20 cellular contexts compared by ENCODE assay signal in genomic region chr15:55237219-55238130, GRCh38. TPM values are rescaled to one million over a fixed set of nuclear protein-coding genes. Genes with fewer than 3 reads are reported as not detected.
DNase-seq lines count a peak whose midpoint lies in the region; TF ChIP-seq lines count a peak whose summit lies in the region.
"Had no signal": no experiment of that assay in that cellular context is flagged by ENCODE, and none has a peak within 500 bp of the region (broad histone marks: within the 10 kb centered on the region; RNA-seq: fewer than 3 reads in every experiment).

No MANE protein-coding gene starts in this region.

- intact Hi-C loops in activated CD4-positive, alpha-beta memory T cell treated with anti-CD3 and anti-CD28 coated beads for 36 hours (cut with micrococcal nuclease) = loop anchor here (1.0 to 2.0 kb wide), 4 partner anchors 16 to 43 kb away; partner anchors contain the start of gene RSL24D1
- intact Hi-C loops in MCF 10A (cut with micrococcal nuclease) = no loop called here

- peak overlapping the region; percentile 47 for H3K4me3 Mint-ChIP-seq in activated CD4-positive, alpha-beta memory T cell treated with anti-CD3 and anti-CD28 coated beads for 36 hours
- H3K4me3 Mint-ChIP-seq in MCF 10A (ENCODE audit: unreplicated experiment) (no peak overlapping the region), osteocyte (ENCODE audit: unreplicated experiment) (no peak overlapping the region)
- H3K4me3 Mint-ChIP-seq: CD4-positive, alpha-beta memory T cell; endodermal cell; stimulated activated memory B cell treated with anti-CD40 and anti-IgM and Interleukin-4, amounts not matched to agents 10 μg/mL and 1 μg/mL and 100 μg/mL, for 72 hours had no signal

- no peak for TF ChIP-seq CTCF in fibroblast of the aortic adventitia (IDR thresholded peaks at IDR 0.05; ENCODE audit: insufficient read depth, low read length)
- TF ChIP-seq CTCF in MCF 10A (IDR thresholded peaks at IDR 0.05; ENCODE audit: unreplicated experiment) = no peak
- no peak for TF ChIP-seq CTCF in osteocyte (IDR thresholded peaks at IDR 0.05)

- H3K4me1 Mint-ChIP-seq in activated CD4-positive, alpha-beta memory T cell treated with anti-CD3 and anti-CD28 coated beads for 36 hours (ENCODE audit: low read depth) = peaks cover 70% of the 10 kb centered on the region
- no peaks in the 10 kb centered on the region for H3K4me1 Mint-ChIP-seq in MCF 10A (ENCODE audit: insufficient read depth, unreplicated experiment)
- peaks cover 4% of the 10 kb centered on the region for H3K4me1 Mint-ChIP-seq in osteocyte (ENCODE audit: unreplicated experiment)
- H3K4me1 Mint-ChIP-seq: stimulated activated memory B cell treated with anti-CD40 and anti-IgM and Interleukin-4, amounts not matched to agents 10 μg/mL and 1 μg/mL and 100 μg/mL, for 72 hours had no signal

- peaks cover 48% of the 10 kb centered on the region for H3K36me3 Mint-ChIP-seq in activated CD4-positive, alpha-beta memory T cell treated with anti-CD3 and anti-CD28 coated beads for 36 hours
- no peaks in the 10 kb centered on the region for H3K36me3 Mint-ChIP-seq in MCF 10A (ENCODE audit: insufficient read depth, unreplicated experiment)
- H3K36me3 Mint-ChIP-seq in osteocyte (ENCODE audit: unreplicated experiment) = peaks cover 2% of the 10 kb centered on the region

- POLR2A ChIA-PET in activated CD4-positive, alpha-beta memory T cell treated with anti-CD3 and anti-CD28 coated beads for 36 hours (lab: Charles Lee) = interaction anchor here (0.7 to 3.2 kb wide), 13 partner anchors 9 to 50 kb away, joined by 3 to 33 read pairs (median 9); partner anchors contain the start of gene RSL24D1
- POLR2A ChIA-PET in MCF 10A (lab: Yijun Ruan, JAX) = interaction anchor here (0.9 to 1.4 kb wide), 3 partner anchors 13 to 16 kb away, joined by 3 to 7 read pairs (median 3); no protein-coding TSS in a partner anchor

- H3K9me3 Mint-ChIP-seq in activated CD4-positive, alpha-beta memory T cell treated with anti-CD3 and anti-CD28 coated beads for 36 hours = no peaks in the 10 kb centered on the region
- H3K9me3 Mint-ChIP-seq in MCF 10A (ENCODE audit: unreplicated experiment) (no peaks in the 10 kb centered on the region), osteocyte (ENCODE audit: unreplicated experiment) (no peaks in the 10 kb centered on the region)
- H3K9me3 Mint-ChIP-seq: CD4-positive, alpha-beta memory T cell; endodermal cell; stimulated activated memory B cell treated with anti-CD40 and anti-IgM and Interleukin-4, amounts not matched to agents 10 μg/mL and 1 μg/mL and 100 μg/mL, for 72 hours had no signal

- DNase-seq in stimulated activated CD4-positive, alpha-beta T cell treated with anti-CD3 and anti-CD28 coated beads, Interleukin-4, amount 100 ng/mL, for 24 hours = peak; percentile 33
- no peak for DNase-seq in stimulated activated CD4-positive, alpha-beta T cell treated with anti-CD3 and anti-CD28 coated beads, Interleukin-2, amount 100 ng/mL, for 24 hours
- DNase-seq in activated CD4-positive, alpha-beta memory T cell treated with anti-CD3 and anti-CD28 coated beads for 36 hours = no peak
- DNase-seq in fibroblast of the aortic adventitia (ENCODE audit: low read depth) (peak; percentile 12), MCF 10A (ENCODE audit: unreplicated experiment) (no peak), SIG-M5 treated with dmso at 0.1 percent for 504 hours (lab: John Stamatoyannopoulos, UW; ENCODE audit: unreplicated experiment) (no peak), osteocyte (ENCODE audit: extremely low spot score, unreplicated experiment) (no peak)
- DNase-seq: activated CD4-positive, CD25-positive, alpha-beta regulatory T cell; brain microvascular endothelial cell; CD4-positive, alpha-beta memory T cell; colonic mucosa; DMS153; endodermal cell; GDM1; NCI-H1092 treated with DMSO at 0.1 percent for 48 hours; NCI-H2081; Peyer's patch; sigmoid colon had no signal

- H3K27ac Mint-ChIP-seq in activated CD4-positive, alpha-beta memory T cell treated with anti-CD3 and anti-CD28 coated beads for 36 hours = peak overlapping the region; percentile 94
- H3K27ac Mint-ChIP-seq in MCF 10A (ENCODE audit: low read depth, unreplicated experiment) (no peak overlapping the region), osteocyte (ENCODE audit: unreplicated experiment) (no peak overlapping the region)
- H3K27ac Mint-ChIP-seq: endodermal cell; stimulated activated memory B cell treated with anti-CD40 and anti-IgM and Interleukin-4, amounts not matched to agents 10 μg/mL and 1 μg/mL and 100 μg/mL, for 72 hours had no signal

- BruUV-seq in MCF 10A (replicated peaks; lab: Mats Ljungman, UMichigan) = no TSS peak

- H3K27me3 Mint-ChIP-seq in activated CD4-positive, alpha-beta memory T cell treated with anti-CD3 and anti-CD28 coated beads for 36 hours = no peaks in the 10 kb centered on the region
- H3K27me3 Mint-ChIP-seq in MCF 10A (ENCODE audit: insufficient read depth, unreplicated experiment) (no peaks in the 10 kb centered on the region), osteocyte (ENCODE audit: unreplicated experiment) (no peaks in the 10 kb centered on the region)
- H3K27me3 Mint-ChIP-seq: CD4-positive, alpha-beta memory T cell; stimulated activated memory B cell treated with anti-CD40 and anti-IgM and Interleukin-4, amounts not matched to agents 10 μg/mL and 1 μg/mL and 100 μg/mL, for 72 hours had no signal

- CTCF ChIA-PET in activated CD4-positive, alpha-beta memory T cell treated with anti-CD3 and anti-CD28 coated beads for 36 hours (lab: Charles Lee) = interaction anchor here (0.6 to 5.0 kb wide), 6 partner anchors 13 to 198 kb away, joined by 3 to 17 read pairs (median 4); no protein-coding TSS in a partner anchor
- CTCF ChIA-PET in MCF 10A (lab: Yijun Ruan, JAX) = interaction anchor here (0.9 to 1.6 kb wide), 4 partner anchors 9 to 53 kb away, joined by 3 to 4 read pairs (median 4); no protein-coding TSS in a partner anchor

- H3K4me3 ChIP-seq in fibroblast of the aortic adventitia (ENCODE audit: low read depth, low read length) = no peak overlapping the region
- H3K4me3 ChIP-seq: colonic mucosa, sigmoid colon, tibial nerve had no signal

RNA-seq across cellular contexts. Expression of gene RSL24D1, which starts 40.7 kb away (rescaled TPM):
- 100 to 1,000 TPM; 157 to 163 TPM for total RNA-seq in activated CD4-positive, alpha-beta memory T cell treated with anti-CD3 and anti-CD28 coated beads for 36 hours
- total RNA-seq in fibroblast of the aortic adventitia (ENCODE audit: low replicate concordance) (131 and 149 TPM in 2 replicates), MCF 10A (2022) (162 and 167 TPM in 2 replicates), osteocyte (71.8 and 76.2 TPM in 2 replicates)

RNA-seq across cellular contexts. Expression of gene RAB27A, which starts 52.1 kb away (rescaled TPM):
- 100 to 1,000 TPM; 216 to 217 TPM for total RNA-seq in activated CD4-positive, alpha-beta memory T cell treated with anti-CD3 and anti-CD28 coated beads for 36 hours
- 9.9 and 27.7 TPM in 2 replicates for total RNA-seq in fibroblast of the aortic adventitia (ENCODE audit: low replicate concordance)
- 36.0 and 43.6 TPM in 2 replicates for total RNA-seq in MCF 10A (2022)
- total RNA-seq in osteocyte = 12.4 and 14.6 TPM in 2 replicates

Comparison
In these comparisons a context has a peak if more than half of its experiments do, and no peak if none do; other contexts are left out.
1. DNase-seq: peak in stimulated activated CD4-positive, alpha-beta T cell treated with anti-CD3 and anti-CD28 coated beads, Interleukin-4, amount 100 ng/mL, for 24 hours (single experiment) and fibroblast of the aortic adventitia (single experiment); none in stimulated activated CD4-positive, alpha-beta T cell treated with anti-CD3 and anti-CD28 coated beads, Interleukin-2, amount 100 ng/mL, for 24 hours (0 of 2), activated CD4-positive, alpha-beta memory T cell treated with anti-CD3 and anti-CD28 coated beads for 36 hours (single experiment), MCF 10A (single experiment), SIG-M5 treated with dmso at 0.1 percent for 504 hours (single experiment) and osteocyte (single experiment).